ENCODE assay signal across 13 cellular contexts in genomic region chr2:232487385-232488096, GRCh38. TPM values are rescaled to one million over a fixed set of nuclear protein-coding genes. Genes with fewer than 3 reads are reported as not detected.
DNase-seq lines count a peak whose midpoint lies in the region; ATAC-seq, FAIRE-seq and TF ChIP-seq lines count a peak whose summit lies in the region.
"Had no signal": no experiment of that assay in that cellular context is flagged by ENCODE, and none has a peak within 500 bp of the region (broad histone marks: within the 10 kb centered on the region; RNA-seq: fewer than 3 reads in every experiment).

Gene ECEL1, minus strand, starts transcription at chr2:232487834. Its CDS starts 1,181 bp downstream, at chr2:232486653.

- DNase-seq in Right ventricle myocardium superior (peak; percentile 13), left ventricle myocardium superior (no peak), WERI-Rb-1 (peak; percentile 39), HepG2 (ENCODE audit: low spot score) (no peak), type B pancreatic cell (ENCODE audit: extremely low spot score, unreplicated experiment) (no peak), left colon (no peak), NCI-H524 (lab: John Stamatoyannopoulos, UW) (no peak)
- DNase-seq: activated CD4-positive, CD25-positive, alpha-beta regulatory T cell; caudate nucleus; immature natural killer cell; NCI-H2107 had no signal

- H3K27ac Mint-ChIP-seq in type B pancreatic cell, result no peak within 1 kb of the TSS
- H3K27ac Mint-ChIP-seq: immature natural killer cell had no signal

- H2AFZ ChIP-seq in HepG2 (ENCODE audit: low read length), result no peak within 1 kb of the TSS

- H3K4me3 ChIP-seq in WERI-Rb-1 (ENCODE audit: low read depth, low read length) (peak within 1 kb of the TSS; percentile 33), HepG2 (replicated peaks in 1 of 3; ENCODE audit: insufficient read depth in 1 of 3, low read depth in 2 of 3, low read length in 3 of 3) (peak within 1 kb of the TSS in 2 of 3 experiments; percentile 31 to 47; a peak in 2 of 6 replicates)

- no TSS peak for BruUV-seq in HepG2 (replicated peaks; lab: Mats Ljungman, UMichigan)

- no peak for TF ChIP-seq CTCF in WERI-Rb-1 (IDR thresholded peaks at IDR 0.05; ENCODE audit: low read depth, low read length)
- no peak for TF ChIP-seq CTCF in HepG2 (CRISPR knock-in tag; IDR thresholded peaks at IDR 0.05)
- no peak for TF ChIP-seq CTCF in type B pancreatic cell (conservative IDR thresholded peaks at IDR 0.05)

- in situ Hi-C loops in HepG2 (cut with HindIII; ENCODE audit: extremely low pct_ligation_motif_present, low pct_unique_long_range_greater_than_20kb), result no loop called here

- no peaks in the 10 kb centered on the region for H3K9me3 Mint-ChIP-seq in type B pancreatic cell

- peak within 1 kb of the TSS; percentile 80 for H3K4me3 Mint-ChIP-seq in type B pancreatic cell

- no peaks in the 10 kb centered on the region for H3K79me2 ChIP-seq in HepG2 (ENCODE audit: insufficient read depth, low read length)

- peak within 1 kb of the TSS; percentile 58 for H3K4me2 ChIP-seq in HepG2 (ENCODE audit: low read depth, low read length)

- no peak; the same call in 1 of the 2 replicates for TF ChIP-seq RAD21 in HepG2 (CRISPR knock-in tag; IDR thresholded peaks at IDR 0.05)

- H3K27ac ChIP-seq in WERI-Rb-1, result no peak within 1 kb of the TSS
- no peak within 1 kb of the TSS for H3K27ac ChIP-seq in HepG2 (ENCODE audit: extremely low read length, insufficient read depth, low read length)
- H3K27ac ChIP-seq: tibial nerve had no signal

- no peaks in the 10 kb centered on the region for H3K4me1 ChIP-seq in HepG2 (ENCODE audit: insufficient read depth, low read length)

- peaks cover 42% of the 10 kb centered on the region for H3K27me3 ChIP-seq in WERI-Rb-1 (ENCODE audit: insufficient read depth, low read depth, severe bottlenecking)
- peaks cover 23 to 89% of the 10 kb centered on the region in 2 experiments; a peak in 4 of 5 replicates for H3K27me3 ChIP-seq in HepG2 (ENCODE audit: control insufficient read depth in 1 of 2, insufficient read depth in 2 of 2, low read length in 2 of 2)

- H3K36me3 ChIP-seq in WERI-Rb-1 (no peaks in the 10 kb centered on the region), HepG2 (replicated peaks in 1 of 2; ENCODE audit: control insufficient read depth in 1 of 2, insufficient read depth in 2 of 2, low read length in 2 of 2) (no peaks in the 10 kb centered on the region)
- H3K36me3 ChIP-seq: tibial nerve had no signal

- TF ChIP-seq EP300 in HepG2 (IDR thresholded peaks at IDR 0.05; ENCODE audit: low read depth in 2 of 2, low read length in 2 of 2) (no peak), HepG2 (CRISPR knock-in tag; IDR thresholded peaks at IDR 0.05; ENCODE audit: borderline replicate concordance) (no peak)

- FAIRE-seq in HepG2 (lab: Jason Lieb, UNC), result no peak

- H4K20me1 ChIP-seq in HepG2 (ENCODE audit: insufficient read depth, low read length), result no peaks in the 10 kb centered on the region; the same call in 1 of the 2 replicates

- H3K9ac ChIP-seq in HepG2 (ENCODE audit: insufficient read depth, low read depth, low read length), result no peak within 1 kb of the TSS

- no peaks in the 10 kb centered on the region for H3K4me1 Mint-ChIP-seq in type B pancreatic cell (ENCODE audit: unreplicated experiment)

- ATAC-seq in Right ventricle myocardium superior (ENCODE audit: poor library complexity), result no peak
- ATAC-seq in left ventricle myocardium superior, result no peak
- peak; percentile 15 for ATAC-seq in HepG2
- ATAC-seq in left colon, result no peak
- ATAC-seq in HG03571 (IDR thresholded peaks at IDR 0.05; ENCODE audit: unreplicated experiment), result no peak

- H3K36me3 Mint-ChIP-seq in type B pancreatic cell, result no peaks in the 10 kb centered on the region
- H3K36me3 Mint-ChIP-seq: immature natural killer cell had no signal

- 4% methylated on average over 33 of the region's 102 CpGs for WGBS in HepG2 (ENCODE audit: low lambda C conversion rate)

- peaks cover 77% of the 10 kb centered on the region for H3K27me3 Mint-ChIP-seq in type B pancreatic cell

- intact Hi-C loops in Right ventricle myocardium superior (cut with DNase I) (no loop called here), left ventricle myocardium superior (cut with micrococcal nuclease) (no loop called here), HepG2 (cut with micrococcal nuclease; ENCODE audit: unreplicated experiment) (no loop called here), left colon (cut with DNase I, micrococcal nuclease) (no loop called here)

- TF ChIP-seq POLR2A in HepG2 (IDR thresholded peaks at IDR 0.05; ENCODE audit: insufficient read depth in 1 of 2, low read depth in 2 of 2, low read length in 2 of 2), result no peak

- H3K9me3 ChIP-seq in WERI-Rb-1 (ENCODE audit: severe bottlenecking) (no peaks in the 10 kb centered on the region), HepG2 (ENCODE audit: low read length) (no peaks in the 10 kb centered on the region)
- H3K9me3 ChIP-seq: tibial nerve had no signal

- CTCF ChIA-PET in HepG2 (lab: Yijun Ruan, JAX; ENCODE audit: low intra/inter-chr PET ratio, low total read pairs), result no interaction called here

- POLR2A ChIA-PET in HepG2 (lab: Yijun Ruan, JAX), result no interaction called here

TF ChIP-seq in HepG2, 621 proteins besides CTCF, POLR2A, EP300 and RAD21:
- TF ChIP-seq HMGXB4 (CRISPR knock-in tag; IDR thresholded peaks at IDR 0.05; ENCODE audit: borderline replicate concordance in 1 of 2, low read depth in 1 of 2) (no peak), KDM3A (CRISPR knock-in tag; IDR thresholded peaks at IDR 0.05; ENCODE audit: low read depth) (no peak), TRIM24 (CRISPR knock-in tag; IDR thresholded peaks at IDR 0.05) (no peak), ZUFSP (CRISPR knock-in tag; IDR thresholded peaks at IDR 0.05; ENCODE audit: borderline replicate concordance) (no peak), HOXA5 (CRISPR knock-in tag; IDR thresholded peaks at IDR 0.05) (no peak), THYN1 (CRISPR knock-in tag; IDR thresholded peaks at IDR 0.05; ENCODE audit: borderline replicate concordance, low read depth) (no peak), KDM4B (CRISPR knock-in tag; IDR thresholded peaks at IDR 0.05) (no peak)
TF ChIP-seq in HepG2: peak in this region for 0.

RNA-seq across cellular contexts. Expression of gene ECEL1, which starts in this region (rescaled TPM):
- total RNA-seq in Right ventricle myocardium superior (not detected), left ventricle myocardium superior (0.37 TPM), HepG2 (2016; rRNA removed; fragmentation: Illumina TruSeq; extraction: Trizol) (not detected in 2 replicates), type B pancreatic cell (ENCODE audit: low replicate concordance) (7.8 and 9.6 TPM in 2 replicates), left colon (not detected)
- total RNA-seq in HepG2 (2016; cell fraction: cytosol; rRNA removed; fragmentation: Illumina TruSeq; extraction: Trizol; ENCODE audit: low read depth), result not detected in 2 replicates
- not detected in 2 replicates for total RNA-seq in HepG2 (2016; cell fraction: insoluble cytoplasmic fraction; rRNA removed; fragmentation: Illumina TruSeq; extraction: Trizol)
- total RNA-seq in HepG2 (2016; cell fraction: membrane; rRNA removed; fragmentation: Illumina TruSeq; extraction: Trizol), result not detected in 2 replicates
- not detected in 2 replicates for total RNA-seq in HepG2 (2016; cell fraction: nucleus; rRNA removed; fragmentation: Illumina TruSeq; extraction: Trizol)
- not detected in 2 replicates for polyA plus RNA-seq in HepG2 (2011; rRNA removed)
- polyA plus RNA-seq in HepG2 (2011; cell fraction: cytosol; rRNA removed), result 0.06 TPM in 1 of 2 replicates, not detected in the other
- polyA plus RNA-seq in HepG2 (2011; cell fraction: nucleus; rRNA removed), result 0.05 TPM in 1 of 2 replicates, not detected in the other
- not detected in 2 replicates for polyA plus RNA-seq in HepG2 (2012)
- polyA plus RNA-seq in HepG2 (2016; cell fraction: cytosol; fragmentation: Illumina TruSeq; extraction: Trizol; ENCODE audit: low read depth), result not detected in 2 replicates
- not detected in 2 replicates for polyA plus RNA-seq in HepG2 (2016; cell fraction: insoluble cytoplasmic fraction; fragmentation: Illumina TruSeq; extraction: Trizol; ENCODE audit: low read depth)
- not detected in 2 replicates for polyA plus RNA-seq in HepG2 (2016; cell fraction: membrane; fragmentation: Illumina TruSeq; extraction: Trizol; ENCODE audit: low read depth)
- not detected in 2 replicates for polyA plus RNA-seq in HepG2 (2016; cell fraction: nucleus; fragmentation: Illumina TruSeq; extraction: Trizol; ENCODE audit: insufficient read depth, low read depth)
- polyA minus RNA-seq in HepG2 (2011; rRNA and poly(A)+ RNA removed; ENCODE audit: low replicate concordance), result not detected in 2 replicates
- not detected in 2 replicates for polyA minus RNA-seq in HepG2 (2011; cell fraction: cytosol; rRNA and poly(A)+ RNA removed)
- not detected in 2 replicates for polyA minus RNA-seq in HepG2 (2011; cell fraction: nucleus; rRNA and poly(A)+ RNA removed)
- polyA plus RNA-seq: immature natural killer cell had no signal

Comparison
In these comparisons a context has a peak if more than half of its experiments do, and no peak if none do; other contexts are left out.
1. Peak in DNase-seq in Right ventricle myocardium superior; RNA of the gene not detected or under 1 TPM.
2. Peak in ATAC-seq, H3K4me3 ChIP-seq and H3K4me2 ChIP-seq in HepG2; RNA of the gene not detected or under 1 TPM.